15 cellular contexts compared by ENCODE assay signal in genomic region chr15:80585544-80586018, GRCh38.
DNase-seq lines count a peak whose midpoint lies in the region; ATAC-seq, FAIRE-seq and TF ChIP-seq lines count a peak whose summit lies in the region.
"Had no signal": no experiment of that assay in that cellular context is flagged by ENCODE, and none has a peak within 500 bp of the region (broad histone marks: within the 10 kb centered on the region; RNA-seq: fewer than 3 reads in every experiment).

No MANE protein-coding gene starts in this region.

- no peak for TF ChIP-seq CTCF in A549 (IDR thresholded peaks at IDR 0.05)

- CTCF ChIA-PET in A549 (lab: Yijun Ruan, JAX) = interaction anchor here (1.0 to 3.5 kb wide), 5 partner anchors 18 to 191 kb away, joined by 3 to 32 read pairs (median 7); no protein-coding TSS in a partner anchor
- CTCF ChIA-PET in naive thymus-derived CD4-positive, alpha-beta T cell (lab: Charles Lee) = no interaction called here

- H3K4me3 ChIP-seq in A549 = no peak overlapping the region
- no peak overlapping the region for H3K4me3 ChIP-seq in esophagus (ENCODE audit: low read depth in 1 of 2, low read length in 2 of 2)
- H3K4me3 ChIP-seq in naive thymus-derived CD4-positive, alpha-beta T cell (ENCODE audit: low read length) = no peak overlapping the region
- H3K4me3 ChIP-seq: BLaER1 treated with 17β-estradiol and CSF1 and Interleukin-3, amounts not matched to agents 10 nM and 100 nM; lung had no signal

- no peak; a peak in 1 of 5 replicates for TF ChIP-seq RAD21 in A549 (conservative IDR thresholded peaks at IDR 0.05 in 1 of 2, IDR thresholded peaks at IDR 0.05 in 1 of 2)

- WGBS in A549 (ENCODE audit: missing lambda C conversion rate) = 72% methylated on average over 6 of the region's 6 CpGs
- WGBS in esophagus, 2 donors = 54 to 55% methylated on average over 6 of the region's 6 CpGs

- POLR2A ChIA-PET in A549 (lab: Yijun Ruan, JAX) = no interaction called here
- POLR2A ChIA-PET in naive thymus-derived CD4-positive, alpha-beta T cell (lab: Charles Lee) = no interaction called here

- H3K9me3 ChIP-seq in A549 = no peaks in the 10 kb centered on the region
- no peaks in the 10 kb centered on the region for H3K9me3 ChIP-seq in esophagus (ENCODE audit: control insufficient read depth in 2 of 2, insufficient read depth in 1 of 2, low read depth in 1 of 2, low read length in 1 of 2)
- H3K9me3 ChIP-seq in naive thymus-derived CD4-positive, alpha-beta T cell (ENCODE audit: control insufficient read depth in 2 of 3, low read length in 3 of 3) = no peaks in the 10 kb centered on the region
- H3K9me3 ChIP-seq: BLaER1 treated with 17β-estradiol and CSF1 and Interleukin-3, amounts not matched to agents 10 nM and 100 nM; SK-N-SH had no signal

- ATAC-seq in A549 (no peak), GM18861 (IDR thresholded peaks at IDR 0.05; ENCODE audit: unreplicated experiment) (no peak), GM21526 (IDR thresholded peaks at IDR 0.05; ENCODE audit: low FRiP score, unreplicated experiment) (no peak)
- ATAC-seq in naive thymus-derived CD4-positive, alpha-beta T cell = no peak

- peaks cover 54% of the 10 kb centered on the region for H3K4me1 ChIP-seq in A549
- peaks cover 2 to 24% of the 10 kb centered on the region in 2 donors for H3K4me1 ChIP-seq in esophagus (ENCODE audit: control insufficient read depth in 2 of 2, insufficient read depth in 2 of 2, low read length in 1 of 2)
- no peaks in the 10 kb centered on the region for H3K4me1 ChIP-seq in naive thymus-derived CD4-positive, alpha-beta T cell (ENCODE audit: control insufficient read depth in 2 of 2, insufficient read depth in 2 of 2, low read length in 2 of 2)

- no peak for FAIRE-seq in A549 (lab: Jason Lieb, UNC)

- H3K27me3 Mint-ChIP-seq in naive thymus-derived CD4-positive, alpha-beta T cell = peaks cover 0 to 9% (median 0%) of the 10 kb centered on the region in 5 donors
- H3K27me3 Mint-ChIP-seq: activated B cell treated with CpG ODN at 0.5 μM for 24 hours had no signal

- H3K27me3 ChIP-seq in esophagus (ENCODE audit: control insufficient read depth in 1 of 2, insufficient read depth in 2 of 2, low read length in 2 of 2) = no peaks in the 10 kb centered on the region
- no peaks in the 10 kb centered on the region for H3K27me3 ChIP-seq in naive thymus-derived CD4-positive, alpha-beta T cell (ENCODE audit: control insufficient read depth in 2 of 2, insufficient read depth in 2 of 2, low read length in 2 of 2)
- H3K27me3 ChIP-seq: BLaER1 treated with 17β-estradiol and CSF1 and Interleukin-3, amounts not matched to agents 10 nM and 100 nM had no signal

- no peak for TF ChIP-seq EP300 in A549 (IDR thresholded peaks at IDR 0.05)

- H3K36me3 ChIP-seq in esophagus (ENCODE audit: control insufficient read depth in 2 of 2, insufficient read depth in 2 of 2, low read length in 1 of 2) = no peaks in the 10 kb centered on the region
- no peaks in the 10 kb centered on the region for H3K36me3 ChIP-seq in naive thymus-derived CD4-positive, alpha-beta T cell (ENCODE audit: control insufficient read depth in 2 of 3, insufficient read depth in 3 of 3, low read length in 3 of 3)

- intact Hi-C loops in naive thymus-derived CD4-positive, alpha-beta T cell (cut with micrococcal nuclease) = no loop called here

- peaks cover 0 to 1% (median 0%) of the 10 kb centered on the region in 11 donors for H3K9me3 Mint-ChIP-seq in naive thymus-derived CD4-positive, alpha-beta T cell
- H3K9me3 Mint-ChIP-seq: activated B cell treated with CpG ODN at 0.5 μM for 24 hours had no signal

- DNase-seq in A549 (ENCODE audit: low read depth in 1 of 2, low spot score in 1 of 2) (no peak), DMS53 treated with DMSO at 0.1 percent for 48 hours (lab: John Stamatoyannopoulos, UW; ENCODE audit: unreplicated experiment) (peak; percentile 25), NCI-H69 (lab: John Stamatoyannopoulos, UW) (peak; percentile 52), cerebellar nuclear complex (lab: John Stamatoyannopoulos, UW) (no peak)
- DNase-seq in naive thymus-derived CD4-positive, alpha-beta T cell = no peak
- DNase-seq: activated B cell treated with CpG ODN at 0.5 μM for 24 hours, amygdala, dermis blood vessel endothelial cell, NCI-H524 treated with DMSO at 0.1 percent for 48 hours, SK-N-SH had no signal

- no peak overlapping the region for H3K27ac Mint-ChIP-seq in naive thymus-derived CD4-positive, alpha-beta T cell
- H3K27ac Mint-ChIP-seq: activated B cell treated with CpG ODN at 0.5 μM for 24 hours had no signal

- no peak overlapping the region for H3K4me3 Mint-ChIP-seq in naive thymus-derived CD4-positive, alpha-beta T cell
- H3K4me3 Mint-ChIP-seq: activated B cell treated with CpG ODN at 0.5 μM for 24 hours had no signal

- H3K27ac ChIP-seq in A549 (peak overlapping the region; percentile 35 to 36; a peak in 3 of 6 replicates), esophagus (ENCODE audit: low read depth in 2 of 2, low read length in 1 of 2) (peak overlapping the region; percentile 54 to 57)
- no peak overlapping the region for H3K27ac ChIP-seq in naive thymus-derived CD4-positive, alpha-beta T cell (ENCODE audit: low read depth, low read length)
- H3K27ac ChIP-seq: BLaER1 treated with 17β-estradiol and CSF1 and Interleukin-3, amounts not matched to agents 10 nM and 100 nM had no signal

- no peak for TF ChIP-seq POLR2A in A549 (IDR thresholded peaks at IDR 0.05; ENCODE audit: low read length)

- H3K4me2 ChIP-seq in A549 = peak overlapping the region; percentile 6; the same call in 2 of the 3 replicates
- H3K4me2 ChIP-seq: SK-N-SH had no signal

- no peaks in the 10 kb centered on the region for H3K36me3 Mint-ChIP-seq in naive thymus-derived CD4-positive, alpha-beta T cell

- H3K4me1 Mint-ChIP-seq in naive thymus-derived CD4-positive, alpha-beta T cell = peaks cover 0 to 1% (median 0%) of the 10 kb centered on the region in 7 donors
- H3K4me1 Mint-ChIP-seq: activated B cell treated with CpG ODN at 0.5 μM for 24 hours had no signal

TF ChIP-seq in A549, 52 proteins besides CTCF, POLR2A, EP300 and RAD21:
- no peak for TF ChIP-seq TFCP2L1 (CRISPR knock-in tag; IDR thresholded peaks at IDR 0.05)
- TF ChIP-seq PHF8 (IDR thresholded peaks at IDR 0.05; ENCODE audit: borderline replicate concordance, low read depth) = no peak
- TF ChIP-seq EHF (CRISPR knock-in tag; IDR thresholded peaks at IDR 0.05) = no peak
- no peak for TF ChIP-seq NPAS2 (CRISPR knock-in tag; IDR thresholded peaks at IDR 0.05; ENCODE audit: borderline replicate concordance)
- no peak for TF ChIP-seq HMGXB4 (CRISPR knock-in tag; IDR thresholded peaks at IDR 0.05; ENCODE audit: borderline replicate concordance)
- TF ChIP-seq ZNF302 (CRISPR knock-in tag; IDR thresholded peaks at IDR 0.05) = no peak
- TF ChIP-seq FOXS1 (CRISPR knock-in tag; IDR thresholded peaks at IDR 0.05) = no peak
- TF ChIP-seq HEYL (CRISPR knock-in tag; IDR thresholded peaks at IDR 0.05) = no peak
- TF ChIP-seq SREBF2 (IDR thresholded peaks at IDR 0.05) = no peak
- no peak for TF ChIP-seq RCOR1 (IDR thresholded peaks at IDR 0.05; ENCODE audit: low read depth, low read length)

Comparison
In these comparisons a context has a peak if more than half of its experiments do, and no peak if none do; other contexts are left out.
1. DNase-seq: peak in DMS53 treated with DMSO at 0.1 percent for 48 hours (single experiment) and NCI-H69 (single experiment); none in A549 (0 of 2), cerebellar nuclear complex (0 of 2) and naive thymus-derived CD4-positive, alpha-beta T cell (0 of 9).